Comparison of ENCODE assay signal across 27 cellular contexts in the genomic region with DNA sequence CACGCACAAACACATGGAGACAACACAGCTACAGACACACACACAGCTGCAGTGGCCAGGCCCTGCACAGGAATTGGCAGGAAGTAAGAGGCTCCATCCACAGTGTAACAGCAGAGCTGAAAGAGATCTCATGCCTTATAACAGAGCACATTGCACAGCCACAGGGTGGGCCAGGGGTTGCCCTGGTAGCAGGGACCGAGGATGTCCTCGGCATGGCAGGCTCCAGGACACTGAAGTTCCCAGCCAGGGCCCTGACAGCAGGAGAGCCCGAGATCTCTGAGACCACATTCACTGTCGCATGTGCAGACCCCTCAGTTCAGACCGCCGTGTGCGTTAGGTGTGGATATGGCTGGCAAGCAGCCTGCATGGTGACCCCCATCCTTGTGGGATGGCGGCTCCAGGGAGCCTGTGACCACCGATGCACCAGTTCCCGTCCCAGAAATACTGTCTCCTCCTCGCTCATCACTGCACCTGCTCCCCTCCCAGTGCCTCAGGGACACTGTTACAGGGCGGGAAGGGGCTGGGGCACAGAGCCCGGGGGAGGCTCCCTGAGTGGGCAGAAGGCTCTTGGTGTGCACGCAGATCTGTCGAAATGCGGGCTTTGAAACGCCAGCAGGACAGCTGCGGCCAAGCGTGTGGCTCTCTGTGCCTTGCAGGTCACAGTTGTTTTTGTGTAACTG. TPM values are rescaled to one million over a fixed set of nuclear protein-coding genes. Genes with fewer than 3 reads are reported as not detected.
DNase-seq lines count a peak whose midpoint lies in the region; ATAC-seq and TF ChIP-seq lines count a peak whose summit lies in the region.
"Had no signal": no experiment of that assay in that cellular context is flagged by ENCODE, and none has a peak within 500 bp of the region (broad histone marks: within the 10 kb centered on the region; RNA-seq: fewer than 3 reads in every experiment).

No MANE protein-coding gene starts in this region.

- H3K36me3 Mint-ChIP-seq in H9 (ENCODE audit: insufficient read depth in 1 of 3, low read depth in 3 of 3) (peaks cover 0 to 3% (median 0%) of the 10 kb centered on the region in 3 experiments; a peak in 2 of 7 replicates), brain (no peaks in the 10 kb centered on the region)
- H3K36me3 Mint-ChIP-seq in natural killer cell treated with Interleukin-12 subunit alpha and Interleukin-12 subunit beta and Interleukin-15 and Interleukin-18, amount 100 ng/mL, for 72 hours = peaks cover 9% of the 10 kb centered on the region
- no peaks in the 10 kb centered on the region for H3K36me3 Mint-ChIP-seq in activated CD8-positive, alpha-beta T cell treated with anti-CD3 and anti-CD28 coated beads, Interleukin-2, amount 10 ng/mL, durations not matched to agents 7 days and 5 days (ENCODE audit: low read depth)

- H3K56ac ChIP-seq in H9 (ENCODE audit: insufficient read length, low read depth, low read length) = no peak overlapping the region

- H3K23me2 ChIP-seq in H9 (ENCODE audit: insufficient read length, low read depth, low read length, poor library complexity, severe bottlenecking) = peaks cover 17% of the 10 kb centered on the region

- no peaks in the 10 kb centered on the region for H3K36me3 ChIP-seq in sigmoid colon
- H3K36me3 ChIP-seq: right lobe of liver, tibial nerve had no signal

- H3K27me3 Mint-ChIP-seq in H9 (ENCODE audit: low read depth) = peaks cover 86% of the 10 kb centered on the region
- peaks cover 53% of the 10 kb centered on the region for H3K27me3 Mint-ChIP-seq in brain
- H3K27me3 Mint-ChIP-seq in natural killer cell treated with Interleukin-12 subunit alpha and Interleukin-12 subunit beta and Interleukin-15 and Interleukin-18, amount 100 ng/mL, for 72 hours = peaks cover 28 to 50% of the 10 kb centered on the region in 2 donors
- peaks cover 53% of the 10 kb centered on the region for H3K27me3 Mint-ChIP-seq in activated CD8-positive, alpha-beta T cell treated with anti-CD3 and anti-CD28 coated beads, Interleukin-2, amount 10 ng/mL, durations not matched to agents 7 days and 5 days (ENCODE audit: low read depth)

- no peak overlapping the region for H2BK12ac ChIP-seq in H9 (ENCODE audit: insufficient read length, low read depth, low read length)

- no peak overlapping the region for H3K4ac ChIP-seq in H9 (ENCODE audit: low read depth, low read length)

- H4K91ac ChIP-seq in H9 (ENCODE audit: insufficient read length, low read depth, low read length) = no peak overlapping the region

- no peak overlapping the region for H2BK20ac ChIP-seq in H9 (ENCODE audit: low read depth, low read length, poor library complexity, severe bottlenecking)

- H3K4me3 Mint-ChIP-seq in H9 (peak overlapping the region in 1 of 2 experiments; percentile 31; a peak in 1 of 5 replicates), brain (peak overlapping the region in 4 of 5 experiments; percentile 64 to 78 (median 74))
- peak overlapping the region; percentile 52 for H3K4me3 Mint-ChIP-seq in natural killer cell treated with Interleukin-12 subunit alpha and Interleukin-12 subunit beta and Interleukin-15 and Interleukin-18, amount 100 ng/mL, for 72 hours
- no peak overlapping the region for H3K4me3 Mint-ChIP-seq in activated CD8-positive, alpha-beta T cell treated with anti-CD3 and anti-CD28 coated beads, Interleukin-2, amount 10 ng/mL, durations not matched to agents 7 days and 5 days

- peak; percentile 25 for DNase-seq in H9
- no peak for DNase-seq in natural killer cell treated with Interleukin-12 subunit alpha and Interleukin-12 subunit beta and Interleukin-15 and Interleukin-18, amount 100 ng/mL, for 72 hours (ENCODE audit: low spot score)
- peak; percentile 48 for DNase-seq in sigmoid colon
- DNase-seq in activated CD8-positive, alpha-beta T cell treated with anti-CD3 and anti-CD28 coated beads, Interleukin-2, amount 10 ng/mL, durations not matched to agents 7 days and 5 days = no peak
- DNase-seq in HCEC 1CT = no peak
- no peak for DNase-seq in epidermal melanocyte (ENCODE audit: insufficient read length, low spot score)
- DNase-seq: activated CD4-positive, alpha-beta T cell treated with anti-CD3 and anti-CD28 coated beads, Interleukin-2, amount 50 U/mL, for 1 hour; activated naive CD4-positive, alpha-beta T cell treated with anti-CD3 and anti-CD28 coated beads, Interleukin-2, amount 50 U/mL, for 16 hours; body of pancreas; C1 segment of cervical spinal cord; GDM1; HFFc6; mucosa of descending colon; NCI-H1092; NCI-H1694 treated with DMSO at 0.1 percent for 48 hours; NCI-H446; NCI-H774; right lobe of liver; SHP77 treated with DMSO at 0.1 percent for 48 hours; stimulated activated CD4-positive, alpha-beta T cell treated with anti-CD3 and anti-CD28 coated beads, Interleukin-4, amount 100 ng/mL, for 24 hours; SW 1271; T-helper 9 cell had no signal

- H2BK15ac ChIP-seq in H9 (ENCODE audit: low read depth, low read length) = no peak overlapping the region

- H3K23ac ChIP-seq in H9 (ENCODE audit: insufficient read length, low read depth, low read length) = no peak overlapping the region

- WGBS in H9 (ENCODE audit: extremely low coverage, insufficient read length, low lambda C conversion rate) = no CpG with 5 or more reads among the region's 20 CpGs
- WGBS in sigmoid colon, 2 donors = 94 to 95% methylated on average over 20 of the region's 20 CpGs

- no peak overlapping the region for H3K18ac ChIP-seq in H9 (ENCODE audit: insufficient read length, low read depth, low read length)

- POLR2A ChIA-PET in activated CD8-positive, alpha-beta T cell treated with anti-CD3 and anti-CD28 coated beads, Interleukin-2, amount 10 ng/mL, durations not matched to agents 7 days and 5 days (lab: Charles Lee) = interaction anchor here (0.7 kb wide), 1 partner anchor 46 kb away, joined by 3 read pairs; no protein-coding TSS in a partner anchor

- no peak for ATAC-seq in natural killer cell treated with Interleukin-12 subunit alpha and Interleukin-12 subunit beta and Interleukin-15 and Interleukin-18, amount 100 ng/mL, for 72 hours
- ATAC-seq in activated CD8-positive, alpha-beta T cell treated with anti-CD3 and anti-CD28 coated beads, Interleukin-2, amount 10 ng/mL, durations not matched to agents 7 days and 5 days = no peak
- ATAC-seq: body of pancreas, mucosa of descending colon, right lobe of liver had no signal

- no peak overlapping the region for H4K8ac ChIP-seq in H9 (replicated peaks; ENCODE audit: insufficient read length, low read depth, low read length)

- no peak overlapping the region for H3K4me2 ChIP-seq in H9 (ENCODE audit: insufficient read depth, insufficient read length, low read length)

- H3K4me1 Mint-ChIP-seq in H9 (peaks cover 31% of the 10 kb centered on the region in 2 experiments), brain (peaks cover 38% of the 10 kb centered on the region)
- H3K4me1 Mint-ChIP-seq in natural killer cell treated with Interleukin-12 subunit alpha and Interleukin-12 subunit beta and Interleukin-15 and Interleukin-18, amount 100 ng/mL, for 72 hours (ENCODE audit: low read depth in 2 of 2) = peaks cover 23 to 31% of the 10 kb centered on the region in 2 donors
- H3K4me1 Mint-ChIP-seq in activated CD8-positive, alpha-beta T cell treated with anti-CD3 and anti-CD28 coated beads, Interleukin-2, amount 10 ng/mL, durations not matched to agents 7 days and 5 days (ENCODE audit: low read depth) = peaks cover 28% of the 10 kb centered on the region

- H3K27ac ChIP-seq in H9 (ENCODE audit: insufficient read length, low read depth, low read length) (no peak overlapping the region), sigmoid colon (no peak overlapping the region)
- H3K27ac ChIP-seq: body of pancreas, dorsolateral prefrontal cortex, right lobe of liver, tibial nerve had no signal

- H3K9ac ChIP-seq in H9 (ENCODE audit: extremely low read depth, insufficient read length, low read length) = no peak overlapping the region

- H3K79me1 ChIP-seq in H9 (ENCODE audit: insufficient read depth, low read depth, low read length, poor library complexity, severe bottlenecking) = no peaks in the 10 kb centered on the region

- H3K4me3 ChIP-seq in sigmoid colon = no peak overlapping the region
- H3K4me3 ChIP-seq: body of pancreas, dorsolateral prefrontal cortex, lung, mucosa of descending colon, right lobe of liver, tibial nerve had no signal

- no peak overlapping the region for H2BK120ac ChIP-seq in H9 (ENCODE audit: low read depth, low read length, poor library complexity, severe bottlenecking)

- H3K79me2 ChIP-seq in H9 (ENCODE audit: insufficient read depth, low read length) = no peaks in the 10 kb centered on the region

- no peaks in the 10 kb centered on the region; the same call in 1 of the 2 replicates for H3K4me1 ChIP-seq in H9 (ENCODE audit: insufficient read depth, low read length)
- H3K4me1 ChIP-seq in sigmoid colon = peaks cover 0 to 29% (median 25%) of the 10 kb centered on the region in 4 donors

- TF ChIP-seq CTCF in H9 (conservative IDR thresholded peaks at IDR 0.05) (no peak), brain (conservative IDR thresholded peaks at IDR 0.05) (no peak), sigmoid colon (IDR thresholded peaks at IDR 0.05) (no peak)

- no peak overlapping the region for H3T11ph ChIP-seq in H9 (ENCODE audit: low read length)

- H3K9me3 Mint-ChIP-seq in H9 (peaks cover 9 to 11% of the 10 kb centered on the region in 2 experiments), brain (peaks cover 0 to 9% (median 2%) of the 10 kb centered on the region in 5 experiments)
- peaks cover 2% of the 10 kb centered on the region for H3K9me3 Mint-ChIP-seq in natural killer cell treated with Interleukin-12 subunit alpha and Interleukin-12 subunit beta and Interleukin-15 and Interleukin-18, amount 100 ng/mL, for 72 hours
- no peaks in the 10 kb centered on the region for H3K9me3 Mint-ChIP-seq in activated CD8-positive, alpha-beta T cell treated with anti-CD3 and anti-CD28 coated beads, Interleukin-2, amount 10 ng/mL, durations not matched to agents 7 days and 5 days (ENCODE audit: insufficient read depth)
- H3K9me3 Mint-ChIP-seq: HFFc6 had no signal

- peaks cover 41% of the 10 kb centered on the region for H3K27me3 ChIP-seq in H9 (ENCODE audit: insufficient read depth, low read length)
- H3K27me3 ChIP-seq in sigmoid colon = peaks cover 26 to 96% (median 63%) of the 10 kb centered on the region in 3 donors
- H3K27me3 ChIP-seq: body of pancreas had no signal

- intact Hi-C loops in sigmoid colon (cut with DNase I) = no loop called here

- no peak for TF ChIP-seq POLR2A in sigmoid colon (IDR thresholded peaks at IDR 0.05)

- CTCF ChIA-PET in activated CD8-positive, alpha-beta T cell treated with anti-CD3 and anti-CD28 coated beads, Interleukin-2, amount 10 ng/mL, durations not matched to agents 7 days and 5 days (lab: Charles Lee) = no interaction called here

- H2AFZ ChIP-seq in H9 (ENCODE audit: low read length) = no peak overlapping the region

- no peaks in the 10 kb centered on the region for H4K20me1 ChIP-seq in H9 (ENCODE audit: control insufficient read depth, insufficient read depth, insufficient read length)

- TF ChIP-seq EP300 in sigmoid colon (IDR thresholded peaks at IDR 0.05) = no peak

- no peak overlapping the region for H4K5ac ChIP-seq in H9 (ENCODE audit: insufficient read length, low read depth, low read length)

- no peak overlapping the region for H3K14ac ChIP-seq in H9 (ENCODE audit: insufficient read depth, low read length)

- no peak overlapping the region for H2AK5ac ChIP-seq in H9 (ENCODE audit: insufficient read length, low read length)

- no peaks in the 10 kb centered on the region for H3K9me3 ChIP-seq in H9 (ENCODE audit: control insufficient read depth, low read depth, low read length)
- no peaks in the 10 kb centered on the region for H3K9me3 ChIP-seq in sigmoid colon
- H3K9me3 ChIP-seq: body of pancreas, mucosa of descending colon, right lobe of liver, tibial nerve had no signal

- no peak overlapping the region for H2BK5ac ChIP-seq in H9 (ENCODE audit: insufficient read length, low read length)

- H3K27ac Mint-ChIP-seq in H9 (no peak overlapping the region), brain (peak overlapping the region in 3 of 5 experiments; percentile 23 to 60 (median 51))
- no peak overlapping the region for H3K27ac Mint-ChIP-seq in natural killer cell treated with Interleukin-12 subunit alpha and Interleukin-12 subunit beta and Interleukin-15 and Interleukin-18, amount 100 ng/mL, for 72 hours
- no peak overlapping the region for H3K27ac Mint-ChIP-seq in activated CD8-positive, alpha-beta T cell treated with anti-CD3 and anti-CD28 coated beads, Interleukin-2, amount 10 ng/mL, durations not matched to agents 7 days and 5 days
- H3K27ac Mint-ChIP-seq: HFFc6 had no signal

RNA-seq across cellular contexts. Expression of gene OCA2, which starts 1.5 kb away (rescaled TPM):
- total RNA-seq in H9 (2021) = 0.31 and 0.44 TPM in 2 replicates
- 0.19 TPM for polyA plus RNA-seq in brain (ENCODE audit: insufficient read depth, low read depth, low replicate concordance)
- not detected for total RNA-seq in natural killer cell treated with Interleukin-12 subunit alpha and Interleukin-12 subunit beta and Interleukin-15 and Interleukin-18, amount 100 ng/mL, for 72 hours
- under 1 TPM in 1 of 4 donors, not detected in 3; 0.36 TPM for total RNA-seq in sigmoid colon
- under 1 TPM in 1 of 3 donors, not detected in 2; 0.41 TPM for polyA plus RNA-seq in sigmoid colon
- total RNA-seq in activated CD8-positive, alpha-beta T cell treated with anti-CD3 and anti-CD28 coated beads, Interleukin-2, amount 10 ng/mL, durations not matched to agents 7 days and 5 days = not detected
- total RNA-seq: body of pancreas, HFFc6, HT1080 had no signal

Comparison
In these comparisons a context has a peak if more than half of its experiments do, and no peak if none do; other contexts are left out.
1. DNase-seq: peak in H9 (single experiment) and sigmoid colon (single experiment); none in natural killer cell treated with Interleukin-12 subunit alpha and Interleukin-12 subunit beta and Interleukin-15 and Interleukin-18, amount 100 ng/mL, for 72 hours (single experiment), activated CD8-positive, alpha-beta T cell treated with anti-CD3 and anti-CD28 coated beads, Interleukin-2, amount 10 ng/mL, durations not matched to agents 7 days and 5 days (single experiment), HCEC 1CT (single experiment) and epidermal melanocyte (single experiment).
2. H3K27ac Mint-ChIP-seq: peak in brain (3 of 5); none in H9 (0 of 3), natural killer cell treated with Interleukin-12 subunit alpha and Interleukin-12 subunit beta and Interleukin-15 and Interleukin-18, amount 100 ng/mL, for 72 hours (0 of 2) and activated CD8-positive, alpha-beta T cell treated with anti-CD3 and anti-CD28 coated beads, Interleukin-2, amount 10 ng/mL, durations not matched to agents 7 days and 5 days (single experiment).